19 cellular contexts compared by ENCODE assay signal in genomic region chr5:60590172-60590571, GRCh38.
DNase-seq lines count a peak whose midpoint lies in the region; ATAC-seq, FAIRE-seq and TF ChIP-seq lines count a peak whose summit lies in the region.
"Had no signal": no experiment of that assay in that cellular context is flagged by ENCODE, and none has a peak within 500 bp of the region (broad histone marks: within the 10 kb centered on the region; RNA-seq: fewer than 3 reads in every experiment).

No MANE protein-coding gene starts in this region.

- ATAC-seq in HepG2 (no peak), right lobe of liver (no peak), mucosa of descending colon (no peak)
- no peak for ATAC-seq in stimulated activated naive B cell treated with anti-CD40 and anti-IgM and Interleukin-4, amounts not matched to agents 10 μg/mL and 1 μg/mL and 100 μg/mL, for 72 hours (replicated peaks)
- ATAC-seq: A549; CD8-positive, alpha-beta T cell had no signal

- no peak overlapping the region for H2AFZ ChIP-seq in HepG2 (ENCODE audit: low read length)
- H2AFZ ChIP-seq in Loucy (ENCODE audit: low read length): no peak overlapping the region

- H3F3A ChIP-seq in Loucy (ENCODE audit: low read depth): no peaks in the 10 kb centered on the region

- H4K20me1 ChIP-seq in HepG2 (ENCODE audit: insufficient read depth, low read length) (no peaks in the 10 kb centered on the region), Loucy (ENCODE audit: insufficient read depth, low read length, poor library complexity, severe bottlenecking) (no peaks in the 10 kb centered on the region)
- H4K20me1 ChIP-seq: BLaER1 treated with 17β-estradiol and CSF1 and Interleukin-3, amounts not matched to agents 10 nM and 100 nM had no signal

- peaks cover 0 to 2% of the 10 kb centered on the region in 2 donors for H3K9me3 Mint-ChIP-seq in stimulated activated naive B cell treated with anti-CD40 and anti-IgM and Interleukin-4, amounts not matched to agents 10 μg/mL and 1 μg/mL and 100 μg/mL, for 72 hours
- H3K9me3 Mint-ChIP-seq: CD4-positive, alpha-beta T cell; CD8-positive, alpha-beta T cell had no signal

- in situ Hi-C loops in HepG2 (cut with HindIII; ENCODE audit: extremely low pct_ligation_motif_present, low pct_unique_long_range_greater_than_20kb): loop anchor here (25.0 kb wide), 1 partner anchor 1203 kb away; no protein-coding TSS in a partner anchor

- H3K27ac ChIP-seq in HepG2 (ENCODE audit: extremely low read length, insufficient read depth, low read length): no peak overlapping the region
- no peak overlapping the region for H3K27ac ChIP-seq in right lobe of liver
- H3K27ac ChIP-seq: 22Rv1; A549; BLaER1 treated with 17β-estradiol and CSF1 and Interleukin-3, amounts not matched to agents 10 nM and 100 nM; C4-2B had no signal

- BruUV-seq in HepG2 (replicated peaks; lab: Mats Ljungman, UMichigan): no TSS peak

- H3K9me3 ChIP-seq in HepG2 (ENCODE audit: low read length) (no peaks in the 10 kb centered on the region), right lobe of liver (no peaks in the 10 kb centered on the region), Loucy (ENCODE audit: insufficient read depth, low read depth, low read length) (no peaks in the 10 kb centered on the region), mucosa of descending colon (no peaks in the 10 kb centered on the region)
- H3K9me3 ChIP-seq: A549, Caco-2 had no signal

- H3K9me2 ChIP-seq in Loucy (replicated peaks; ENCODE audit: low read depth, low read length): no peaks in the 10 kb centered on the region

- TF ChIP-seq EP300 in HepG2 (IDR thresholded peaks at IDR 0.05; ENCODE audit: low read depth in 2 of 2, low read length in 2 of 2) (no peak), HepG2 (CRISPR knock-in tag; IDR thresholded peaks at IDR 0.05; ENCODE audit: borderline replicate concordance) (no peak)

- intact Hi-C loops in HepG2 (cut with micrococcal nuclease; ENCODE audit: unreplicated experiment): no loop called here
- intact Hi-C loops in right lobe of liver (cut with DNase I): no loop called here
- intact Hi-C loops in mucosa of descending colon (cut with DNase I, micrococcal nuclease): no loop called here

- H3K4me3 Mint-ChIP-seq in stimulated activated naive B cell treated with anti-CD40 and anti-IgM and Interleukin-4, amounts not matched to agents 10 μg/mL and 1 μg/mL and 100 μg/mL, for 72 hours: no peak overlapping the region
- H3K4me3 Mint-ChIP-seq: B cell; CD4-positive, alpha-beta T cell; CD8-positive, alpha-beta T cell had no signal

- H3K4me1 Mint-ChIP-seq in stimulated activated naive B cell treated with anti-CD40 and anti-IgM and Interleukin-4, amounts not matched to agents 10 μg/mL and 1 μg/mL and 100 μg/mL, for 72 hours: peaks cover 8 to 15% of the 10 kb centered on the region in 2 donors

- H3K79me2 ChIP-seq in HepG2 (ENCODE audit: insufficient read depth, low read length) (no peaks in the 10 kb centered on the region), Loucy (ENCODE audit: insufficient read depth, low read length) (no peaks in the 10 kb centered on the region)

- TF ChIP-seq POLR2A in HepG2 (IDR thresholded peaks at IDR 0.05; ENCODE audit: insufficient read depth in 1 of 2, low read depth in 2 of 2, low read length in 2 of 2): no peak
- no peak for TF ChIP-seq POLR2A in right lobe of liver (IDR thresholded peaks at IDR 0.05)

- TF ChIP-seq CTCF in HepG2 (CRISPR knock-in tag; IDR thresholded peaks at IDR 0.05) (no peak), right lobe of liver (IDR thresholded peaks at IDR 0.05) (no peak), Loucy (conservative IDR thresholded peaks at IDR 0.05; ENCODE audit: low read length) (0 out of 2 replicates have a peak, but pooled peaks have one; percentile 8), mucosa of descending colon (IDR thresholded peaks at IDR 0.05) (no peak)

- 97% methylated on average over 2 of the region's 2 CpGs for WGBS in HepG2 (ENCODE audit: low lambda C conversion rate)
- 100% methylated on average over 1 of the region's 2 CpGs for WGBS in right lobe of liver (ENCODE audit: insufficient coverage, low coverage, low lambda C conversion rate, missing lambda C conversion rate)

- H3K4me1 ChIP-seq in HepG2 (ENCODE audit: insufficient read depth, low read length) (peaks cover 12% of the 10 kb centered on the region; the same call in 1 of the 2 replicates), right lobe of liver (no peaks in the 10 kb centered on the region), Loucy (ENCODE audit: insufficient read depth, low read length, poor library complexity, severe bottlenecking) (no peaks in the 10 kb centered on the region), mucosa of descending colon (ENCODE audit: low read depth) (peaks cover 4% of the 10 kb centered on the region)
- H3K4me1 ChIP-seq: A549; BLaER1 treated with 17β-estradiol and CSF1 and Interleukin-3, amounts not matched to agents 10 nM and 100 nM; Caco-2 had no signal

- FAIRE-seq in HepG2 (lab: Jason Lieb, UNC): no peak
- FAIRE-seq: A549, D721Med, GM12891 had no signal

- no peaks in the 10 kb centered on the region for H3K27me3 Mint-ChIP-seq in stimulated activated naive B cell treated with anti-CD40 and anti-IgM and Interleukin-4, amounts not matched to agents 10 μg/mL and 1 μg/mL and 100 μg/mL, for 72 hours
- H3K27me3 Mint-ChIP-seq: B cell; CD4-positive, alpha-beta T cell had no signal

- H3K9ac ChIP-seq in HepG2 (ENCODE audit: insufficient read depth, low read depth, low read length) (no peak overlapping the region), Loucy (ENCODE audit: low read depth, low read length, poor library complexity, severe bottlenecking) (no peak overlapping the region)
- H3K9ac ChIP-seq: BLaER1 treated with 17β-estradiol and CSF1 and Interleukin-3, amounts not matched to agents 10 nM and 100 nM had no signal

- POLR2A ChIA-PET in HepG2 (lab: Yijun Ruan, JAX): no interaction called here

- no peaks in the 10 kb centered on the region for H3K36me3 Mint-ChIP-seq in stimulated activated naive B cell treated with anti-CD40 and anti-IgM and Interleukin-4, amounts not matched to agents 10 μg/mL and 1 μg/mL and 100 μg/mL, for 72 hours
- H3K36me3 Mint-ChIP-seq: CD8-positive, alpha-beta T cell had no signal

- H3K4me3 ChIP-seq in HepG2 (replicated peaks in 1 of 3; ENCODE audit: insufficient read depth in 1 of 3, low read depth in 2 of 3, low read length in 3 of 3) (no peak overlapping the region), right lobe of liver (no peak overlapping the region), Loucy (ENCODE audit: low read length, poor library complexity, severe bottlenecking) (no peak overlapping the region), mucosa of descending colon (no peak overlapping the region)
- H3K4me3 ChIP-seq: A549; BLaER1 treated with 17β-estradiol and CSF1 and Interleukin-3, amounts not matched to agents 10 nM and 100 nM had no signal

- H3K27ac Mint-ChIP-seq in stimulated activated naive B cell treated with anti-CD40 and anti-IgM and Interleukin-4, amounts not matched to agents 10 μg/mL and 1 μg/mL and 100 μg/mL, for 72 hours: no peak overlapping the region
- H3K27ac Mint-ChIP-seq: B cell; CD4-positive, alpha-beta T cell; CD8-positive, alpha-beta T cell had no signal

- no peak for DNase-seq in HepG2 (ENCODE audit: low spot score)
- no peak for DNase-seq in right lobe of liver
- DNase-seq in stimulated activated naive B cell treated with anti-CD40 and anti-IgM and Interleukin-4, amounts not matched to agents 10 μg/mL and 1 μg/mL and 100 μg/mL, for 72 hours: no peak
- DNase-seq in mucosa of descending colon: no peak
- DNase-seq: AML-193; Caco-2; Calu3; CD4-positive, alpha-beta T cell; CD8-positive, alpha-beta T cell; DMS79 treated with DMSO at 0.1 percent for 48 hours; GF-D8 had no signal

- 0 out of 5 replicates have a peak, but pooled peaks cover 0 to 4% of the 10 kb centered on the region in 2 experiments for H3K36me3 ChIP-seq in HepG2 (replicated peaks in 1 of 2; ENCODE audit: control insufficient read depth in 1 of 2, insufficient read depth in 2 of 2, low read length in 2 of 2)
- H3K36me3 ChIP-seq in right lobe of liver: no peaks in the 10 kb centered on the region
- peaks cover 6% of the 10 kb centered on the region for H3K36me3 ChIP-seq in Loucy (ENCODE audit: insufficient read depth, low read length)
- no peaks in the 10 kb centered on the region for H3K36me3 ChIP-seq in mucosa of descending colon (ENCODE audit: low read depth)

- H3K4me2 ChIP-seq in HepG2 (ENCODE audit: low read depth, low read length) (no peak overlapping the region), Loucy (ENCODE audit: low read depth, low read length, poor library complexity, severe bottlenecking) (no peak overlapping the region)
- H3K4me2 ChIP-seq: A549; BLaER1 treated with 17β-estradiol and CSF1 and Interleukin-3, amounts not matched to agents 10 nM and 100 nM had no signal

- CTCF ChIA-PET in HepG2 (lab: Yijun Ruan, JAX; ENCODE audit: low intra/inter-chr PET ratio, low total read pairs): no interaction called here

- TF ChIP-seq RAD21 in HepG2 (CRISPR knock-in tag; IDR thresholded peaks at IDR 0.05): no peak

- H3K27me3 ChIP-seq in HepG2 (ENCODE audit: control insufficient read depth in 1 of 2, insufficient read depth in 2 of 2, low read length in 2 of 2) (no peaks in the 10 kb centered on the region), right lobe of liver (no peaks in the 10 kb centered on the region), Loucy (ENCODE audit: insufficient read depth, low read length, poor library complexity, severe bottlenecking) (no peaks in the 10 kb centered on the region)
- H3K27me3 ChIP-seq: BLaER1 treated with 17β-estradiol and CSF1 and Interleukin-3, amounts not matched to agents 10 nM and 100 nM had no signal

TF ChIP-seq in HepG2, 621 proteins besides CTCF, POLR2A, EP300 and RAD21 (continues in another document):
- peak; percentile 83 for TF ChIP-seq ZNF317 (CRISPR knock-in tag; IDR thresholded peaks at IDR 0.05)
- TF ChIP-seq, protein P1, sequence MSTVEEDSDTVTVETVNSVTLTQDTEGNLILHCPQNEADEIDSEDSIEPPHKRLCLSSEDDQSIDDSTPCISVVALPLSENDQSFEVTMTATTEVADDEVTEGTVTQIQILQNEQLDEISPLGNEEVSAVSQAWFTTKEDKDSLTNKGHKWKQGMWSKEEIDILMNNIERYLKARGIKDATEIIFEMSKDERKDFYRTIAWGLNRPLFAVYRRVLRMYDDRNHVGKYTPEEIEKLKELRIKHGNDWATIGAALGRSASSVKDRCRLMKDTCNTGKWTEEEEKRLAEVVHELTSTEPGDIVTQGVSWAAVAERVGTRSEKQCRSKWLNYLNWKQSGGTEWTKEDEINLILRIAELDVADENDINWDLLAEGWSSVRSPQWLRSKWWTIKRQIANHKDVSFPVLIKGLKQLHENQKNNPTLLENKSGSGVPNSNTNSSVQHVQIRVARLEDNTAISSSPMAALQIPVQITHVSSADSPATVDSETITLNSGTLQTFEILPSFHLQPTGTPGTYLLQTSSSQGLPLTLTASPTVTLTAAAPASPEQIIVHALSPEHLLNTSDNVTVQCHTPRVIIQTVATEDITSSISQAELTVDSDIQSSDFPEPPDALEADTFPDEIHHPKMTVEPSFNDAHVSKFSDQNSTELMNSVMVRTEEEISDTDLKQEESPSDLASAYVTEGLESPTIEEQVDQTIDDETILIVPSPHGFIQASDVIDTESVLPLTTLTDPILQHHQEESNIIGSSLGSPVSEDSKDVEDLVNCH (CRISPR knock-in tag; IDR thresholded peaks at IDR 0.05): no peak
